ENCODE assay signal across 33 cellular contexts in genomic region chr2:215670396-215670795, GRCh38.
"Had no signal": no experiment of that assay in that cellular context is flagged by ENCODE, and none has a peak within 500 bp of the region (broad histone marks: within the 10 kb centered on the region; RNA-seq: fewer than 3 reads in every experiment).

No MANE protein-coding gene starts in this region.

- H3K4me2 ChIP-seq: SK-N-SH had no signal

- DNase-seq: activated CD4-positive, alpha-beta T cell treated with anti-CD3 and anti-CD28 coated beads, Interleukin-2, amount 50 U/mL, for 4 hours; activated CD8-positive, alpha-beta T cell treated with anti-CD3 and anti-CD28 coated beads for 36 hours; activated gamma-delta T cell; activated naive CD4-positive, alpha-beta T cell treated with Interleukin-2 at 50 U/mL for 16 hours; activated naive CD8-positive, alpha-beta T cell treated with anti-CD3 and anti-CD28 coated beads, Interleukin-2, amount 10 ng/mL, durations not matched to agents 7 days and 5 days; activated T-cell treated with anti-CD3 and anti-CD28 coated beads, Interleukin-2, amount 50 U/mL, for 1 hour; activated T-cell treated with anti-CD3 and anti-CD28 coated beads, Interleukin-2, amount 50 U/mL, for 72 hours; amygdala; body of pancreas; Kasumi-1; KG1; MG63; NCI-H1048; NCI-H1105 treated with DMSO at 0.1 percent for 48 hours; NCI-H1436; NCI-H1694; NCI-H1930; NCI-H2081 treated with DMSO at 0.1 percent for 48 hours; NCI-H345; PC-3; Peyer's patch; RPMI8226; SHP77 treated with DMSO at 0.1 percent for 48 hours; SK-N-SH had no signal

- H3K27ac Mint-ChIP-seq: activated CD4-positive, alpha-beta T cell treated with anti-CD3 and anti-CD28 coated beads, Interleukin-2, amount 10 ng/mL, durations not matched to agents 24 days and 14 days; activated CD8-positive, alpha-beta T cell treated with anti-CD3 and anti-CD28 coated beads for 36 hours; activated naive CD4-positive, alpha-beta T cell treated with anti-CD3 and anti-CD28 coated beads, Interleukin-2, amount 50 U/mL, for 24 hours; activated naive CD8-positive, alpha-beta T cell treated with anti-CD3 and anti-CD28 coated beads, Interleukin-2, amount 10 ng/mL, durations not matched to agents 7 days and 5 days; activated T-cell treated with anti-CD3 and anti-CD28 coated beads, Interleukin-2, amount 50 U/mL, for 72 hours; activated T-helper 17 cell treated with anti-CD3 and anti-CD28 coated beads, Interleukin-2, amount 50 U/mL, for 72 hours; T-helper 1 cell treated with Interleukin-12 subunit alpha and Interleukin-12 subunit beta and Interleukin-4 antibody, amounts not matched to agents 30 μg/mL and 1 μg/mL, for 36 hours; T-helper 2 cell treated with Interferon-gamma antibody and Interleukin-4, amounts not matched to agents 5 μg/mL and 100 μg/mL, for 36 hours had no signal

- H3K27me3 Mint-ChIP-seq: activated naive CD4-positive, alpha-beta T cell treated with anti-CD3 and anti-CD28 coated beads, Interleukin-2, amount 50 U/mL, for 24 hours; activated naive CD8-positive, alpha-beta T cell treated with anti-CD3 and anti-CD28 coated beads, Interleukin-2, amount 10 ng/mL, durations not matched to agents 7 days and 5 days had no signal

- H3K4me3 ChIP-seq: ascending aorta, body of pancreas, breast epithelium, MG63, Peyer's patch, SJSA1 had no signal

- H3K4me1 Mint-ChIP-seq: activated CD4-positive, alpha-beta T cell treated with anti-CD3 and anti-CD28 coated beads, Interleukin-2, amount 10 ng/mL, durations not matched to agents 24 days and 14 days; activated naive CD4-positive, alpha-beta T cell treated with anti-CD3 and anti-CD28 coated beads, Interleukin-2, amount 50 U/mL, for 24 hours; activated naive CD8-positive, alpha-beta T cell treated with anti-CD3 and anti-CD28 coated beads, Interleukin-2, amount 10 ng/mL, durations not matched to agents 7 days and 5 days; activated T-helper 17 cell treated with anti-CD3 and anti-CD28 coated beads, Interleukin-2, amount 50 U/mL, for 72 hours had no signal

- H3K36me3 ChIP-seq: ascending aorta, breast epithelium, MG63, Peyer's patch, SJSA1 had no signal

- H3K9me3 Mint-ChIP-seq: activated CD4-positive, alpha-beta T cell treated with anti-CD3 and anti-CD28 coated beads, Interleukin-2, amount 10 ng/mL, durations not matched to agents 24 days and 14 days; activated CD8-positive, alpha-beta T cell treated with anti-CD3 and anti-CD28 coated beads for 36 hours; activated naive CD8-positive, alpha-beta T cell treated with anti-CD3 and anti-CD28 coated beads, Interleukin-2, amount 10 ng/mL, durations not matched to agents 7 days and 5 days; activated T-helper 17 cell treated with anti-CD3 and anti-CD28 coated beads, Interleukin-2, amount 50 U/mL, for 72 hours; T-helper 1 cell treated with Interleukin-12 subunit alpha and Interleukin-12 subunit beta and Interleukin-4 antibody, amounts not matched to agents 30 μg/mL and 1 μg/mL, for 36 hours; T-helper 2 cell treated with Interferon-gamma antibody and Interleukin-4, amounts not matched to agents 5 μg/mL and 100 μg/mL, for 36 hours had no signal

- H3K36me3 Mint-ChIP-seq: activated naive CD4-positive, alpha-beta T cell treated with anti-CD3 and anti-CD28 coated beads, Interleukin-2, amount 50 U/mL, for 24 hours; activated naive CD8-positive, alpha-beta T cell treated with anti-CD3 and anti-CD28 coated beads, Interleukin-2, amount 10 ng/mL, durations not matched to agents 7 days and 5 days had no signal

- H3K27ac ChIP-seq: ascending aorta, body of pancreas, breast epithelium, Peyer's patch, SJSA1 had no signal

- H3K9me3 ChIP-seq: body of pancreas, breast epithelium, MG63, Peyer's patch, SJSA1 had no signal

- ATAC-seq: activated CD8-positive, alpha-beta T cell treated with anti-CD3 and anti-CD28 coated beads for 36 hours; activated T-cell treated with anti-CD3 and anti-CD28 coated beads, Interleukin-2, amount 50 U/mL, for 72 hours; activated T-helper 17 cell treated with anti-CD3 and anti-CD28 coated beads, Interleukin-2, amount 50 U/mL, for 72 hours; body of pancreas; PC-3 had no signal

- FAIRE-seq: TTC549 had no signal

- H3K4me3 Mint-ChIP-seq: activated CD4-positive, alpha-beta T cell treated with anti-CD3 and anti-CD28 coated beads, Interleukin-2, amount 10 ng/mL, durations not matched to agents 24 days and 14 days; activated CD8-positive, alpha-beta T cell treated with anti-CD3 and anti-CD28 coated beads for 36 hours; activated naive CD4-positive, alpha-beta T cell treated with anti-CD3 and anti-CD28 coated beads, Interleukin-2, amount 50 U/mL, for 24 hours; activated naive CD8-positive, alpha-beta T cell treated with anti-CD3 and anti-CD28 coated beads, Interleukin-2, amount 10 ng/mL, durations not matched to agents 7 days and 5 days; activated T-cell treated with anti-CD3 and anti-CD28 coated beads, Interleukin-2, amount 50 U/mL, for 72 hours; activated T-helper 17 cell treated with anti-CD3 and anti-CD28 coated beads, Interleukin-2, amount 50 U/mL, for 72 hours; T-helper 1 cell treated with Interleukin-12 subunit alpha and Interleukin-12 subunit beta and Interleukin-4 antibody, amounts not matched to agents 30 μg/mL and 1 μg/mL, for 36 hours; T-helper 2 cell treated with Interferon-gamma antibody and Interleukin-4, amounts not matched to agents 5 μg/mL and 100 μg/mL, for 36 hours had no signal

- H3K27me3 ChIP-seq: ascending aorta, body of pancreas, breast epithelium, MG63, Peyer's patch, SJSA1 had no signal

- H3K9ac ChIP-seq: SK-N-SH had no signal

- H3K4me1 ChIP-seq: ascending aorta, body of pancreas, breast epithelium, Peyer's patch had no signal
